Comparison of ENCODE assay signal across 22 cellular contexts in genomic region chr2:235091983-235092382, GRCh38.
"Had no signal": no experiment of that assay in that cellular context is flagged by ENCODE, and none has a peak within 500 bp of the region (broad histone marks: within the 10 kb centered on the region; RNA-seq: fewer than 3 reads in every experiment).

No MANE protein-coding gene starts in this region.

- H3K27ac Mint-ChIP-seq: effector memory CD8-positive, alpha-beta T cell; endodermal cell had no signal

- H3K9me3 Mint-ChIP-seq: effector memory CD8-positive, alpha-beta T cell; endodermal cell had no signal

- H3K27ac ChIP-seq: coronary artery, dorsolateral prefrontal cortex, epithelial cell of prostate, esophagus squamous epithelium, gastrocnemius medialis, heart right ventricle, left ventricle myocardium inferior, lower lobe of right lung had no signal

- H3K4me3 Mint-ChIP-seq: effector memory CD8-positive, alpha-beta T cell; endodermal cell had no signal

- H3K4me3 ChIP-seq: coronary artery, dorsolateral prefrontal cortex, esophagus squamous epithelium, gastrocnemius medialis, heart right ventricle, left ventricle myocardium inferior, lower lobe of right lung had no signal

- H3K4me1 ChIP-seq: gastrocnemius medialis had no signal

- H3K9me3 ChIP-seq: esophagus squamous epithelium, gastrocnemius medialis, heart right ventricle, left ventricle myocardium inferior, lower lobe of right lung had no signal

- H3K27me3 ChIP-seq: gastrocnemius medialis had no signal

- ATAC-seq: effector memory CD8-positive, alpha-beta T cell; esophagus mucosa; gastrocnemius medialis; heart right ventricle; left cardiac atrium; lower lobe of right lung had no signal

- DNase-seq: dermis blood vessel endothelial cell; dorsolateral prefrontal cortex; effector CD4-positive, alpha-beta T cell; effector memory CD8-positive, alpha-beta T cell; endodermal cell; erythroblast; esophagus squamous epithelium; foreskin fibroblast; foreskin melanocyte; gastrocnemius medialis; glutamatergic neuron; head of caudate nucleus; heart right ventricle; hippocampal formation; left cardiac atrium; left ventricle myocardium inferior; lower lobe of right lung; mesenchymal stem cell; midbrain had no signal

- H3K36me3 ChIP-seq: esophagus squamous epithelium, gastrocnemius medialis, heart right ventricle, left ventricle myocardium inferior, lower lobe of right lung had no signal
